ENCODE assay signal across 23 cellular contexts in genomic region chr6:142458857-142459256, GRCh38.
"Had no signal": no experiment of that assay in that cellular context is flagged by ENCODE, and none has a peak within 500 bp of the region (broad histone marks: within the 10 kb centered on the region; RNA-seq: fewer than 3 reads in every experiment).

No MANE protein-coding gene starts in this region.

- ATAC-seq: Panc1, PC-3, T-cell had no signal

- H3K27ac ChIP-seq: RWPE1 had no signal

- DNase-seq: Karpas-422, KG1, MM.1S, MV-4-11, NCI-H1048, NCI-H1105, NCI-H1417, NCI-H1436 treated with DMSO at 0.1 percent for 48 hours, NCI-H1694, NCI-H187 treated with DMSO at 0.1 percent for 48 hours, NCI-H2029 treated with DMSO at 0.1 percent for 48 hours, NCI-H2171 treated with DMSO at 0.1 percent for 48 hours, NCI-H345, NCI-H446 treated with DMSO at 0.1 percent for 48 hours, NCI-H510A treated with DMSO at 0.1 percent for 48 hours, NCI-H526, PC-3, SHP77, SK-N-SH, SW 1271, T-cell had no signal

- H3K9me3 ChIP-seq: SK-N-SH had no signal

- H3K4me2 ChIP-seq: SK-N-SH had no signal

- H3K9ac ChIP-seq: SK-N-SH had no signal
